In genomic region chr1:119469741-119470140, GRCh38 we compare ENCODE assay signal across 36 cellular contexts. TPM values are rescaled to one million over a fixed set of nuclear protein-coding genes. Genes with fewer than 3 reads are reported as not detected.
"Had no signal": no experiment of that assay in that cellular context is flagged by ENCODE, and none has a peak within 500 bp of the region (broad histone marks: within the 10 kb centered on the region; RNA-seq: fewer than 3 reads in every experiment).

No MANE protein-coding gene starts in this region.

- H3K9me3 ChIP-seq: adrenal gland, body of pancreas had no signal

- ATAC-seq: activated CD8-positive, alpha-beta T cell treated with anti-CD3 and anti-CD28 coated beads for 36 hours; activated naive CD4-positive, alpha-beta T cell treated with anti-CD3 and anti-CD28 coated beads, Interleukin-2, amount 50 U/mL, for 72 hours; activated T-cell treated with anti-CD3 and anti-CD28 coated beads, Interleukin-2, amount 50 U/mL, for 4 hours; activated T-cell treated with anti-CD3 and anti-CD28 coated beads, Interleukin-2, amount 50 U/mL, for 72 hours; activated T-helper 17 cell treated with anti-CD3 and anti-CD28 coated beads, Interleukin-2, amount 50 U/mL, for 72 hours; body of pancreas had no signal

- H3K36me3 ChIP-seq: adrenal gland, brain microvascular endothelial cell had no signal

- H3K4me3 ChIP-seq: adrenal gland, body of pancreas had no signal

- H3K27me3 ChIP-seq: adrenal gland, body of pancreas, brain microvascular endothelial cell had no signal

- H3K27ac ChIP-seq: adrenal gland, body of pancreas, brain microvascular endothelial cell, VCaP had no signal

- DNase-seq: activated B cell treated with CpG ODN at 0.5 μM for 24 hours; activated CD4-positive, alpha-beta memory T cell treated with anti-CD3 and anti-CD28 coated beads for 36 hours; activated CD4-positive, alpha-beta T cell treated with anti-CD3 and anti-CD28 coated beads for 4 hours; activated CD4-positive, alpha-beta T cell treated with anti-CD3 and anti-CD28 coated beads, Interleukin-2, amount 10 ng/mL, durations not matched to agents 24 days and 14 days; activated CD4-positive, alpha-beta T cell treated with anti-CD3 and anti-CD28 coated beads, Interleukin-2, amount 50 U/mL, for 1 hour; activated CD4-positive, alpha-beta T cell treated with anti-CD3 and anti-CD28 coated beads, Interleukin-2, amount 50 U/mL, for 4 hours; activated CD4-positive, CD25-positive, alpha-beta regulatory T cell treated with anti-CD3 and anti-CD28 coated beads, Interleukin-2, amount 50 U/mL, for 72 hours; activated CD8-positive, alpha-beta memory T cell treated with anti-CD3 and anti-CD28 coated beads, Interleukin-2, amount 50 U/mL, for 4 hours; activated CD8-positive, alpha-beta T cell treated with anti-CD3 and anti-CD28 coated beads for 36 hours; activated effector memory CD4-positive, alpha-beta T cell treated with anti-CD3 and anti-CD28 coated beads, Interleukin-2, amount 50 U/mL, for 16 hours; activated gamma-delta T cell treated with Interleukin-2 at 50 U/mL for 16 hours; activated naive CD4-positive, alpha-beta T cell; activated naive CD4-positive, alpha-beta T cell treated with anti-CD3 and anti-CD28 coated beads for 36 hours; activated naive CD4-positive, alpha-beta T cell treated with anti-CD3 and anti-CD28 coated beads, Interleukin-2, amount 50 U/mL, for 16 hours; activated naive CD8-positive, alpha-beta T cell treated with anti-CD3 and anti-CD28 coated beads for 36 hours; activated T-cell treated with anti-CD3 and anti-CD28 coated beads for 4 hours; activated T-cell treated with anti-CD3 and anti-CD28 coated beads, Interleukin-2, amount 50 U/mL, for 1 hour; activated T-cell treated with anti-CD3 and anti-CD28 coated beads, Interleukin-2, amount 50 U/mL, for 4 hours; activated T-cell treated with anti-CD3 and anti-CD28 coated beads, Interleukin-2, amount 50 U/mL, for 72 hours; adrenal gland; amniotic stem cell; aorta; body of pancreas; brain microvascular endothelial cell; central memory CD4-positive, alpha-beta T cell; T-helper 1 cell; T-helper 2 cell; T-helper 9 cell had no signal

- H3K4me1 ChIP-seq: body of pancreas had no signal

RNA-seq across cellular contexts. Expression of gene HSD3B1, which starts 37.3 kb away (rescaled TPM):
- total RNA-seq: activated B cell treated with CpG ODN at 0.5 μM for 24 hours; activated CD4-positive, alpha-beta memory T cell treated with anti-CD3 and anti-CD28 coated beads for 36 hours; activated CD4-positive, alpha-beta T cell treated with anti-CD3 and anti-CD28 coated beads, Interleukin-2, amount 10 ng/mL, durations not matched to agents 24 days and 14 days; activated CD8-positive, alpha-beta memory T cell treated with anti-CD3 and anti-CD28 coated beads for 36 hours; activated CD8-positive, alpha-beta T cell treated with anti-CD3 and anti-CD28 coated beads for 36 hours; activated naive CD4-positive, alpha-beta T cell treated with anti-CD3 and anti-CD28 coated beads for 36 hours; activated naive CD4-positive, alpha-beta T cell treated with anti-CD3 and anti-CD28 coated beads, Interleukin-2, amount 50 U/mL, for 72 hours; activated naive CD8-positive, alpha-beta T cell treated with anti-CD3 and anti-CD28 coated beads for 36 hours; activated T-cell treated with anti-CD3 and anti-CD28 coated beads, Interleukin-2, amount 50 U/mL, for 4 hours; activated T-cell treated with anti-CD3 and anti-CD28 coated beads, Interleukin-2, amount 50 U/mL, for 72 hours; activated T-helper 1 cell treated with anti-CD3 and anti-CD28 coated beads, Interleukin-12 subunit alpha, Interleukin-12 subunit beta, Interleukin-2, Interleukin-4 antibody, amounts not matched to agents 30 ng/mL and 10 ng/mL and 1 ng/mL, durations not matched to agents 14 hours and 24 hours and 36 hours; activated T-helper 17 cell treated with anti-CD3 and anti-CD28 coated beads, Interleukin-2, amount 50 U/mL, for 72 hours; aorta; body of pancreas; cardiac septum; cerebellum had no signal
- polyA plus RNA-seq: aorta had no signal

RNA-seq across cellular contexts. Expression of gene HSD3B2, which starts 54.8 kb away (rescaled TPM):
- total RNA-seq: activated B cell treated with CpG ODN at 0.5 μM for 24 hours; activated CD4-positive, alpha-beta memory T cell treated with anti-CD3 and anti-CD28 coated beads for 36 hours; activated CD4-positive, alpha-beta T cell treated with anti-CD3 and anti-CD28 coated beads, Interleukin-2, amount 10 ng/mL, durations not matched to agents 24 days and 14 days; activated CD8-positive, alpha-beta memory T cell treated with anti-CD3 and anti-CD28 coated beads for 36 hours; activated CD8-positive, alpha-beta T cell treated with anti-CD3 and anti-CD28 coated beads for 36 hours; activated naive CD4-positive, alpha-beta T cell treated with anti-CD3 and anti-CD28 coated beads for 36 hours; activated naive CD4-positive, alpha-beta T cell treated with anti-CD3 and anti-CD28 coated beads, Interleukin-2, amount 50 U/mL, for 72 hours; activated naive CD8-positive, alpha-beta T cell treated with anti-CD3 and anti-CD28 coated beads for 36 hours; activated T-cell treated with anti-CD3 and anti-CD28 coated beads, Interleukin-2, amount 50 U/mL, for 72 hours; activated T-helper 1 cell treated with anti-CD3 and anti-CD28 coated beads, Interleukin-12 subunit alpha, Interleukin-12 subunit beta, Interleukin-2, Interleukin-4 antibody, amounts not matched to agents 30 ng/mL and 10 ng/mL and 1 ng/mL, durations not matched to agents 14 hours and 24 hours and 36 hours; activated T-helper 17 cell treated with anti-CD3 and anti-CD28 coated beads, Interleukin-2, amount 50 U/mL, for 72 hours; astrocyte; body of pancreas; cardiac septum; cerebellum had no signal
